Comparison of ENCODE assay signal across 19 cellular contexts in genomic region chr5:156971848-156972525, GRCh38. TPM values are rescaled to one million over a fixed set of nuclear protein-coding genes. Genes with fewer than 3 reads are reported as not detected.
DNase-seq lines count a peak whose midpoint lies in the region; ATAC-seq and TF ChIP-seq lines count a peak whose summit lies in the region.
"Had no signal": no experiment of that assay in that cellular context is flagged by ENCODE, and none has a peak within 500 bp of the region (broad histone marks: within the 10 kb centered on the region; RNA-seq: fewer than 3 reads in every experiment).

No MANE protein-coding gene starts in this region.

- ATAC-seq in left colon: no peak
- ATAC-seq: HCT116 had no signal

- TF ChIP-seq POLR2A in prostate gland (IDR thresholded peaks at IDR 0.05): no peak

- 73% methylated on average over 3 of the region's 3 CpGs for WGBS in prostate gland

- H3K27ac ChIP-seq in VCaP (peak overlapping the region; percentile 74), prostate gland (peak overlapping the region; percentile 4 to 56)
- H3K27ac ChIP-seq: 22Rv1, GM23248, PC-9 had no signal

- no peak overlapping the region for H3K4me3 ChIP-seq in prostate gland
- H3K4me3 ChIP-seq: GM23248, PC-9 had no signal

- peaks cover 5% of the 10 kb centered on the region for H3K4me1 ChIP-seq in prostate gland (replicated peaks)

- no peaks in the 10 kb centered on the region for H3K27me3 ChIP-seq in prostate gland (replicated peaks; ENCODE audit: insufficient read depth)

- no peaks in the 10 kb centered on the region for H3K36me3 ChIP-seq in prostate gland

- no peaks in the 10 kb centered on the region for H3K9me3 ChIP-seq in prostate gland

- peak; percentile 6 for DNase-seq in NCI-H2029 (lab: John Stamatoyannopoulos, UW)
- DNase-seq in NCI-H2029 treated with DMSO at 0.1 percent for 48 hours (lab: John Stamatoyannopoulos, UW): no peak
- peak; percentile 3 for DNase-seq in DMS53 treated with DMSO at 0.1 percent for 48 hours (lab: John Stamatoyannopoulos, UW; ENCODE audit: unreplicated experiment)
- DNase-seq in prostate gland (ENCODE audit: low spot score): peak; percentile 12
- no peak for DNase-seq in left colon
- no peak for DNase-seq in activated gamma-delta T cell treated with Interleukin-2 at 50 U/mL for 16 hours
- no peak for DNase-seq in NCI-H526 treated with DMSO at 0.1 percent for 48 hours (lab: John Stamatoyannopoulos, UW)
- DNase-seq: C1 segment of cervical spinal cord, DMS153, GF-D8, GM23248, NCI-H1417 treated with DMSO at 0.1 percent for 48 hours, NCI-H2081 treated with DMSO at 0.1 percent for 48 hours, NCI-H2227 treated with DMSO at 0.1 percent for 48 hours, NCI-H524 treated with DMSO at 0.1 percent for 48 hours, PC-9 had no signal

- intact Hi-C loops in prostate gland (cut with DNase I) (no loop called here), left colon (cut with DNase I, micrococcal nuclease) (no loop called here)

- TF ChIP-seq CTCF in VCaP (conservative IDR thresholded peaks at IDR 0.05) (no peak), prostate gland (IDR thresholded peaks at IDR 0.05) (no peak)

RNA-seq across cellular contexts. Expression of gene TIMD4, which starts 9.0 kb away (rescaled TPM):
- total RNA-seq in prostate gland (1 to 10 TPM; 1.2 to 7.5 TPM), left colon (1 to 10 TPM in 1 of 2 donors, under 1 TPM in 1; 0.49 to 2.5 TPM)
- total RNA-seq: GM23248, PC-9 had no signal

Comparison
In these comparisons a context has a peak if more than half of its experiments do, and no peak if none do; other contexts are left out.
1. DNase-seq: peak in NCI-H2029 (single experiment), DMS53 treated with DMSO at 0.1 percent for 48 hours (single experiment) and prostate gland (single experiment); none in NCI-H2029 treated with DMSO at 0.1 percent for 48 hours (single experiment), left colon (0 of 2), activated gamma-delta T cell treated with Interleukin-2 at 50 U/mL for 16 hours (single experiment) and NCI-H526 treated with DMSO at 0.1 percent for 48 hours (single experiment).